ENCODE assay signal across 1 cellular context in genomic region chr6:133623621-133624020, GRCh38.
TF ChIP-seq lines count a peak whose summit lies in the region.

No MANE protein-coding gene starts in this region.

TF ChIP-seq in IMR-90, 13 proteins besides CTCF, POLR2A, EP300 and RAD21:
- TF ChIP-seq SMC3 (IDR thresholded peaks at IDR 0.05; ENCODE audit: low read depth, low read length) (no peak), CHD1 (IDR thresholded peaks at IDR 0.05; ENCODE audit: low read depth, low read length) (no peak), NFE2L2 (IDR thresholded peaks at IDR 0.05; ENCODE audit: low read depth, low read length) (no peak)
TF ChIP-seq in IMR-90: peak in this region for 0.
